Comparison of ENCODE assay signal across 38 cellular contexts in the genomic region with DNA sequence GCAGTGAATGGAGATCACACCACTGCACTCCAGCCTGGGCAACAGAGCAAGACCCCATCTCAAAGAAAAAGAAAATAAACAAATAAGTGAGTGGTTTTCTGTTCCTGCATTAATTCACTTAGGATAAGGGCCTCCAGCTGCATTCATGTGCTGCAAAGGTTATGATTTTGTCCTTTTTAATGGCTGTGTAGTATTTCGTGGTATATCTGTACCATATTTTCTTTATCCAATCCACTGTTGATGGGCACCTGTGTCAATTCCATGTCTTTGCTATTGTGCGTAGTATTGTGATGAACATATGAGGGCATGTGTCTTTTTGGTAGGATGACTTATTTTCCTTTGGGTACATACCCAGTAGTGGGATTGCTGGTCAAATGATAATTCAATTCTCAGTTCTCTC. TPM values are rescaled to one million over a fixed set of nuclear protein-coding genes. Genes with fewer than 3 reads are reported as not detected.
A peak's percentile ranks its signal among the peaks of the same experiment; 100 is the strongest.
DNase-seq lines count a peak whose midpoint lies in the region; ATAC-seq, FAIRE-seq and TF ChIP-seq lines count a peak whose summit lies in the region.
"Had no signal": no experiment of that assay in that cellular context is flagged by ENCODE, and none has a peak within 500 bp of the region (broad histone marks: within the 10 kb centered on the region; RNA-seq: fewer than 3 reads in every experiment).

No MANE protein-coding gene starts in this region.

- H2AFZ ChIP-seq in K562 (ENCODE audit: low read depth, low read length) = no peak overlapping the region

- no peak overlapping the region for H3K9ac ChIP-seq in K562 (ENCODE audit: insufficient read depth in 1 of 2, low read depth in 2 of 2, low read length in 2 of 2)
- H3K9ac ChIP-seq: BLaER1; BLaER1 treated with 17β-estradiol and CSF1 and Interleukin-3, amounts not matched to agents 10 nM and 100 nM had no signal

- in situ Hi-C loops in K562 (cut with MboI) = no loop called here

- no peak for TF ChIP-seq RAD21 in K562 (CRISPR knock-in tag; conservative IDR thresholded peaks at IDR 0.05 in 1 of 2, IDR thresholded peaks at IDR 0.05 in 1 of 2)

- WGBS in K562 (ENCODE audit: insufficient coverage, low coverage, missing lambda C conversion rate) = 4% methylated on average over 2 of the region's 2 CpGs

- H4K20me1 ChIP-seq in K562 (replicated peaks; ENCODE audit: control insufficient read depth, insufficient read depth, low read length) = no peaks in the 10 kb centered on the region
- H4K20me1 ChIP-seq: BLaER1; BLaER1 treated with 17β-estradiol and CSF1 and Interleukin-3, amounts not matched to agents 10 nM and 100 nM had no signal

- no peaks in the 10 kb centered on the region for H3K9me1 ChIP-seq in K562 (ENCODE audit: control insufficient read depth, insufficient read depth, low read length)

- intact Hi-C loops in K562 (cut with micrococcal nuclease) = no loop called here

- no peaks in the 10 kb centered on the region for H3K79me2 ChIP-seq in K562 (ENCODE audit: control insufficient read depth, insufficient read depth, low read length)

- ATAC-seq in K562 = no peak
- ATAC-seq: A549; CD8-positive, alpha-beta T cell had no signal

- BruUV-seq in K562 (replicated peaks; lab: Mats Ljungman, UMichigan) = no TSS peak

- H3K9me3 ChIP-seq in HEK293 (ENCODE audit: control insufficient read depth, insufficient read depth, low read depth, low read length) = no peaks in the 10 kb centered on the region
- no peaks in the 10 kb centered on the region for H3K9me3 ChIP-seq in K562 (replicated peaks; ENCODE audit: control insufficient read depth, insufficient read depth, low read depth, low read length)
- H3K9me3 ChIP-seq: A549, BE2C, Caco-2 had no signal

- no peak overlapping the region for H3K4me2 ChIP-seq in K562 (ENCODE audit: insufficient read depth, low read length)
- H3K4me2 ChIP-seq: A549; BLaER1; BLaER1 treated with 17β-estradiol and CSF1 and Interleukin-3, amounts not matched to agents 10 nM and 100 nM had no signal

- TF ChIP-seq CTCF in HEK293 (tag by site-specific recombination; IDR thresholded peaks at IDR 0.05) = no peak
- TF ChIP-seq CTCF in K562 (IDR thresholded peaks at IDR 0.05 in 2 of 3, conservative IDR thresholded peaks at IDR 0.05 in 1 of 3; ENCODE audit: insufficient read depth in 2 of 3, low read depth in 1 of 3, low read length in 3 of 3) = no peak

- H3K27ac ChIP-seq in HEK293 (ENCODE audit: extremely low read depth, low read depth, low read length) (no peak overlapping the region), K562 (ENCODE audit: extremely low read depth, low read depth, low read length) (no peak overlapping the region)
- H3K27ac ChIP-seq: 22Rv1; A549; BLaER1; BLaER1 treated with 17β-estradiol and CSF1 and Interleukin-3, amounts not matched to agents 10 nM and 100 nM; C4-2B had no signal

- H3K4me1 ChIP-seq in HEK293 (ENCODE audit: control insufficient read depth, insufficient read depth, low read length) = no peaks in the 10 kb centered on the region
- H3K4me1 ChIP-seq in K562 (replicated peaks in 1 of 2; ENCODE audit: control insufficient read depth in 2 of 2, insufficient read depth in 2 of 2, low read length in 2 of 2) = no peaks in the 10 kb centered on the region; a peak in 1 of 5 replicates
- H3K4me1 ChIP-seq: A549; BE2C; BLaER1; BLaER1 treated with 17β-estradiol and CSF1 and Interleukin-3, amounts not matched to agents 10 nM and 100 nM; Caco-2 had no signal

- no peak for DNase-seq in K562 (ENCODE audit: extremely low read depth in 1 of 4, low spot score in 3 of 4)
- peak; percentile 7 for DNase-seq in islet precursor cell
- DNase-seq in HTR-8/SVneo (ENCODE audit: insufficient read length, low spot score) = no peak
- no peak for DNase-seq in DMS153 treated with DMSO at 0.1 percent for 48 hours (lab: John Stamatoyannopoulos, UW; ENCODE audit: unreplicated experiment)
- no peak for DNase-seq in NCI-H1694 treated with DMSO at 0.1 percent for 48 hours (lab: John Stamatoyannopoulos, UW)
- DNase-seq: 8988T; ACHN; AML-193; BE2C; C1 segment of cervical spinal cord; Caco-2; Calu3; CD4-positive, alpha-beta memory T cell; CD4-positive, alpha-beta T cell; CD4-positive, CD25-positive, alpha-beta regulatory T cell; CD8-positive, alpha-beta memory T cell; CD8-positive, alpha-beta T cell; COR-L47; DMS 273 treated with DMSO at 0.1 percent for 48 hours; DMS153; DMS53; DMS79; DMS79 treated with DMSO at 0.1 percent for 48 hours; DND-41; EL had no signal

- H3K27me3 ChIP-seq in K562 (ENCODE audit: control insufficient read depth in 2 of 2, insufficient read depth in 2 of 2, low read length in 2 of 2) = peaks cover 4 to 21% of the 10 kb centered on the region in 2 experiments; a peak in 4 of 5 replicates
- H3K27me3 ChIP-seq: BE2C; BLaER1; BLaER1 treated with 17β-estradiol and CSF1 and Interleukin-3, amounts not matched to agents 10 nM and 100 nM had no signal

- POLR2A ChIA-PET in HEK293 (lab: Yijun Ruan, JAX) (no interaction called here), K562 (lab: Yijun Ruan, JAX) (no interaction called here)

- FAIRE-seq in K562 (lab: Jason Lieb, UNC) (no peak), HTR-8/SVneo (lab: Jason Lieb, UNC) (no peak)
- FAIRE-seq: A204.1, A549, D721Med had no signal

- no peak for TF ChIP-seq POLR2A in K562 (conservative IDR thresholded peaks at IDR 0.05)

- H3K36me3 ChIP-seq in HEK293 (ENCODE audit: control insufficient read depth in 2 of 2, insufficient read depth in 1 of 2, low read length in 2 of 2) (no peaks in the 10 kb centered on the region), K562 (ENCODE audit: control insufficient read depth, insufficient read depth, low read length) (no peaks in the 10 kb centered on the region)
- H3K36me3 ChIP-seq: BE2C; BLaER1; BLaER1 treated with 17β-estradiol and CSF1 and Interleukin-3, amounts not matched to agents 10 nM and 100 nM had no signal

- no peak for TF ChIP-seq EP300 in K562 (IDR thresholded peaks at IDR 0.05; ENCODE audit: low read length)

- CTCF ChIA-PET in HEK293 (lab: Yijun Ruan, JAX) = no interaction called here
- CTCF ChIA-PET in K562 (lab: Yijun Ruan, JAX; ENCODE audit: low intra/inter-chr PET ratio) = no interaction called here

- no peak overlapping the region for H3K4me3 ChIP-seq in HEK293 (ENCODE audit: low read depth, low read length)
- no peak overlapping the region for H3K4me3 ChIP-seq in K562
- H3K4me3 ChIP-seq: A549; BLaER1; BLaER1 treated with 17β-estradiol and CSF1 and Interleukin-3, amounts not matched to agents 10 nM and 100 nM had no signal

TF ChIP-seq in HEK293, 187 proteins besides CTCF, POLR2A, EP300 and RAD21:
- TF ChIP-seq ZNF335 (tag by site-specific recombination; conservative IDR thresholded peaks at IDR 0.05) = no peak
- no peak for TF ChIP-seq ZNF791 (tag by site-specific recombination; IDR thresholded peaks at IDR 0.05)
- peak; percentile 66 for TF ChIP-seq ZNF146 (tag by site-specific recombination; IDR thresholded peaks at IDR 0.05)
TF ChIP-seq in HEK293: peak in this region for 1.

TF ChIP-seq in K562, 482 proteins besides CTCF, POLR2A, EP300 and RAD21 (continues in another document):
- TF ChIP-seq PHB (CRISPR knock-in tag; IDR thresholded peaks at IDR 0.05) = no peak
- no peak for TF ChIP-seq ZNF699 (CRISPR knock-in tag; IDR thresholded peaks at IDR 0.05; ENCODE audit: insufficient replicate concordance)
- TF ChIP-seq SAFB (IDR thresholded peaks at IDR 0.05; ENCODE audit: borderline replicate concordance, low read depth, low read length) = no peak
- no peak for TF ChIP-seq ZNF212 (CRISPR knock-in tag; IDR thresholded peaks at IDR 0.05)
- no peak for TF ChIP-seq ZNF23 (CRISPR knock-in tag; IDR thresholded peaks at IDR 0.05)
- peak; percentile 60 for TF ChIP-seq ZNF146 (CRISPR knock-in tag; IDR thresholded peaks at IDR 0.05; ENCODE audit: unreplicated experiment)
- TF ChIP-seq MYBL2 (IDR thresholded peaks at IDR 0.05; ENCODE audit: low read depth) = no peak
- no peak for TF ChIP-seq MYBL2 (CRISPR knock-in tag; IDR thresholded peaks at IDR 0.05; ENCODE audit: borderline replicate concordance)
- no peak for TF ChIP-seq CLOCK (CRISPR knock-in tag; IDR thresholded peaks at IDR 0.05; ENCODE audit: borderline replicate concordance)

RNA-seq across cellular contexts. Expression of gene SLC5A11, which starts 33.9 kb away (rescaled TPM):
- not detected in 2 replicates for total RNA-seq in K562 (2011; cell fraction: chromatin; rRNA removed; ENCODE audit: low replicate concordance)
- not detected in 2 replicates for total RNA-seq in K562 (2011; cell fraction: nucleolus; rRNA removed)
- total RNA-seq in K562 (2011; cell fraction: nucleoplasm; rRNA removed) = not detected in 2 replicates
- 0.14 TPM in 1 of 2 replicates, not detected in the other for total RNA-seq in K562 (2014; rRNA removed)
- total RNA-seq in K562 (2014; rRNA removed; fragmentation: Illumina TruSeq; extraction: Trizol) = 0.07 TPM in 1 of 2 replicates, not detected in the other
- 0.11 TPM in 1 of 2 replicates, not detected in the other for total RNA-seq in K562 (2015; rRNA removed; fragmentation: Illumina TruSeq; extraction: Trizol)
- 0.09 TPM in 1 of 2 replicates, not detected in the other for total RNA-seq in K562 (2021)
- polyA plus RNA-seq in K562 (2011; rRNA removed) = not detected in 2 replicates
- 0.04 TPM in 1 of 2 replicates, not detected in the other for polyA plus RNA-seq in K562 (2011; cell fraction: cytosol; rRNA removed)
- polyA plus RNA-seq in K562 (2011; cell fraction: nucleus; rRNA removed) = 0.13 and 0.17 TPM in 2 replicates
- polyA plus RNA-seq in K562 (2012) = 0.07 and 0.08 TPM in 2 replicates
- 0.15 TPM in 1 of 2 replicates, not detected in the other for polyA plus RNA-seq in K562 (2014; fragmentation: Illumina TruSeq; extraction: Trizol)
- under 1 TPM; 0.04 to 0.25 TPM for polyA plus RNA-seq in K562 (2014; fragmentation: Nextera tagmentation; extraction: Ambion mirVana)
- polyA plus RNA-seq in K562 (2014; rRNA removed) = 0.18 TPM in 1 of 2 replicates, not detected in the other
- polyA minus RNA-seq in K562 (2011; rRNA and poly(A)+ RNA removed) = not detected in 2 replicates
- polyA minus RNA-seq in K562 (2011; cell fraction: cytosol; rRNA and poly(A)+ RNA removed) = not detected in 2 replicates
- polyA minus RNA-seq in K562 (2011; cell fraction: nucleus; rRNA and poly(A)+ RNA removed) = not detected in 2 replicates
- total RNA-seq: A673; Calu3; CD4-positive, CD25-positive, alpha-beta regulatory T cell; Daoy had no signal
- polyA plus RNA-seq: AG04450; BJ; CD14-positive monocyte; CD4-positive, alpha-beta memory T cell; CD4-positive, CD25-positive, alpha-beta regulatory T cell; CD8-positive, alpha-beta memory T cell had no signal

Comparison
In these comparisons a context has a peak if more than half of its experiments do, and no peak if none do; other contexts are left out.
1. Of the 44 proteins assayed by ChIP-seq in both K562 and HEK293: peak only in K562: ZNF121; only in HEK293: none; in both: ZNF146; in neither: 42.